ENCODE assay signal across 10 cellular contexts in the genomic region with DNA sequence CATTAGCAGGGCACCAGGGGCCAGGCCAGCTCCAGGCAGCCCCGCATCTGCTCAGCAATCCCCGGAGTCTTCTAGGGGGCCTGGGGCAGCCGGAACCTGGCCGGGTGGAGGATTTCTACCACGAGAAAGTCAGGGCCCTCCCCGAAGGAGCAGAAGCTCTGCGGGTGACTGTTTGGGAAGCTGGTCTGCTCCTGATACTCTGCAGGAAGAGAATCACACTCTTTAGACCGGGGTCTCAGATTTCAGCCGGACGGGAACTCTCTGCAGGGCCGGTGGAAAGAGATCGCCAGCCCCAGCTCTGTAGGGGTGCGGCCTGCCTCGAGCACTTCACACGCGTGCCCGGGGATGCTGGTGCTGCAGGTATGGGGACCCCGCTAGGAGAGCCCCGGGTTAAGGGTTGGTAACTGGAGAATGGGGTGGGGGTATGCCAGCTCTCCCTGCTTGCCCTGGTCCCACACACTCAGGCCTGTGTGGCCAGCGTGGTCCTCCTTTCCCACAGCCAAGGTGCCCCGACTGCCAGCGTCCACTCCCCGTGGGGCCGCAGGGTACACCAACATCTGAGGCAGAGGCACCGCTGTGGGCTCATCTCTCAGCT. TPM values are rescaled to one million over a fixed set of nuclear protein-coding genes. Genes with fewer than 3 reads are reported as not detected.
A peak's percentile ranks its signal among the peaks of the same experiment; 100 is the strongest.
DNase-seq lines count a peak whose midpoint lies in the region; ATAC-seq and TF ChIP-seq lines count a peak whose summit lies in the region.
"Had no signal": no experiment of that assay in that cellular context is flagged by ENCODE, and none has a peak within 500 bp of the region (broad histone marks: within the 10 kb centered on the region; RNA-seq: fewer than 3 reads in every experiment).

No MANE protein-coding gene starts in this region.

- intact Hi-C loops in transverse colon (cut with DNase I; ENCODE audit: low total_unique reads) = no loop called here

- no peak for ATAC-seq in GM21576 (IDR thresholded peaks at IDR 0.05; ENCODE audit: unreplicated experiment)
- ATAC-seq: gastroesophageal sphincter had no signal

- DNase-seq in activated effector memory CD4-positive, alpha-beta T cell treated with anti-CD3 and anti-CD28 coated beads, Interleukin-2, amount 50 U/mL, for 16 hours = peak; percentile 54
- DNase-seq in activated effector memory CD4-positive, alpha-beta T cell treated with Interleukin-2 at 50 U/mL for 16 hours = no peak
- no peak for DNase-seq in mesenchymal stem cell
- peak; percentile 6 for DNase-seq in transverse colon
- no peak for DNase-seq in cerebellar nuclear complex (lab: John Stamatoyannopoulos, UW)
- DNase-seq in SW480 (ENCODE audit: low spot score) = no peak

- 44% methylated on average over 25 of the region's 25 CpGs for WGBS in mesenchymal stem cell
- WGBS in transverse colon (ENCODE audit: low coverage in 1 of 2), 2 donors = 90% methylated on average over 23 of the region's 25 CpGs; no CpG with 5 or more reads in 1 of the 2 donors

- peaks cover 81% of the 10 kb centered on the region for H3K4me1 ChIP-seq in mesenchymal stem cell (ENCODE audit: control insufficient read depth, insufficient read depth, low read depth, low read length)
- peaks cover 24 to 48% (median 37%) of the 10 kb centered on the region in 4 donors for H3K4me1 ChIP-seq in transverse colon
- H3K4me1 ChIP-seq: ascending aorta had no signal

- no peaks in the 10 kb centered on the region for H3K79me1 ChIP-seq in mesenchymal stem cell (replicated peaks; ENCODE audit: low read length, poor library complexity, severe bottlenecking)

- peak overlapping the region; percentile 94 to 97 for H2BK12ac ChIP-seq in mesenchymal stem cell (ENCODE audit: low read length in 2 of 2)

- H4K91ac ChIP-seq in mesenchymal stem cell (ENCODE audit: low read length) = peak overlapping the region; percentile 99

- H3K14ac ChIP-seq in mesenchymal stem cell (ENCODE audit: low read length in 2 of 2) = peak overlapping the region; percentile 67 to 96

- peak overlapping the region; percentile 67 for H2BK5ac ChIP-seq in mesenchymal stem cell (ENCODE audit: low read depth, low read length, poor library complexity, severe bottlenecking)

- TF ChIP-seq EP300 in transverse colon (IDR thresholded peaks at IDR 0.05; ENCODE audit: low read depth) = no peak

- H3K27me3 Mint-ChIP-seq in activated naive CD8-positive, alpha-beta T cell = no peaks in the 10 kb centered on the region

- H3K36me3 Mint-ChIP-seq in activated naive CD8-positive, alpha-beta T cell = peaks cover 4% of the 10 kb centered on the region

- peak overlapping the region; percentile 82 for H2BK15ac ChIP-seq in mesenchymal stem cell (ENCODE audit: low read depth, poor library complexity, severe bottlenecking)

- peaks cover 27 to 41% of the 10 kb centered on the region in 2 experiments for H3K36me3 ChIP-seq in mesenchymal stem cell (ENCODE audit: control insufficient read depth in 1 of 2, insufficient read depth in 2 of 2, low read depth in 1 of 2, low read length in 2 of 2)
- H3K36me3 ChIP-seq in transverse colon = no peaks in the 10 kb centered on the region
- H3K36me3 ChIP-seq: ascending aorta had no signal

- TF ChIP-seq POLR2A in transverse colon (IDR thresholded peaks at IDR 0.05) = no peak

- H3K18ac ChIP-seq in mesenchymal stem cell (ENCODE audit: low read depth in 1 of 2, low read length in 2 of 2) = peak overlapping the region; percentile 98

- peak overlapping the region; percentile 63 for H3K9ac ChIP-seq in mesenchymal stem cell (ENCODE audit: low read length)

- H3K4me3 ChIP-seq in mesenchymal stem cell (ENCODE audit: insufficient read depth in 1 of 2, low read depth in 1 of 2, low read length in 2 of 2) (no peak overlapping the region), transverse colon (no peak overlapping the region)
- H3K4me3 ChIP-seq: ascending aorta, gastroesophageal sphincter had no signal

- H3K4ac ChIP-seq in mesenchymal stem cell (ENCODE audit: low read depth in 1 of 2, low read length in 2 of 2) = peak overlapping the region; percentile 97 to 98

- peak overlapping the region; percentile 23 for H3K4me2 ChIP-seq in mesenchymal stem cell (ENCODE audit: low read length, poor library complexity, severe bottlenecking)

- peak overlapping the region; percentile 80 for H3K27ac Mint-ChIP-seq in activated naive CD8-positive, alpha-beta T cell

- no peaks in the 10 kb centered on the region for H3K9me3 ChIP-seq in mesenchymal stem cell (ENCODE audit: control insufficient read depth, low read length)
- H3K9me3 ChIP-seq in transverse colon = no peaks in the 10 kb centered on the region
- H3K9me3 ChIP-seq: ascending aorta, gastroesophageal sphincter had no signal

- H3K27me3 ChIP-seq in mesenchymal stem cell (ENCODE audit: control insufficient read depth in 1 of 2, insufficient read depth in 1 of 2, low read length in 2 of 2) (no peaks in the 10 kb centered on the region), transverse colon (no peaks in the 10 kb centered on the region)
- H3K27me3 ChIP-seq: ascending aorta, gastroesophageal sphincter had no signal

- H2BK120ac ChIP-seq in mesenchymal stem cell (ENCODE audit: low read depth, low read length) = peak overlapping the region; percentile 95

- H3K9me3 Mint-ChIP-seq in activated naive CD8-positive, alpha-beta T cell (ENCODE audit: low read depth) = no peaks in the 10 kb centered on the region

- peak overlapping the region; percentile 98 for H4K8ac ChIP-seq in mesenchymal stem cell (ENCODE audit: low read length)

- no peak overlapping the region for H3K4me3 Mint-ChIP-seq in activated naive CD8-positive, alpha-beta T cell

- H3K27ac ChIP-seq in mesenchymal stem cell (ENCODE audit: low read length, poor library complexity, severe bottlenecking) (peak overlapping the region; percentile 84), transverse colon (peak overlapping the region; percentile 30 to 65 (median 50))
- H3K27ac ChIP-seq: ascending aorta had no signal

- in situ Hi-C loops in transverse colon (cut with MboI; ENCODE audit: low pct_ligation_motif_present in 1 of 4, low pct_unique_long_range_greater_than_20kb in 1 of 4, low sequenced_read_pairs in 3 of 4) = no loop called here

- peak overlapping the region in 1 of 2 experiments; percentile 46 for H3K23ac ChIP-seq in mesenchymal stem cell (ENCODE audit: low read length in 2 of 2)

- H2AK5ac ChIP-seq in mesenchymal stem cell (ENCODE audit: low read length, severe bottlenecking) = peak overlapping the region; percentile 98

- peaks cover 74% of the 10 kb centered on the region for H3K4me1 Mint-ChIP-seq in activated naive CD8-positive, alpha-beta T cell (ENCODE audit: low read depth)

- TF ChIP-seq CTCF in transverse colon (IDR thresholded peaks at IDR 0.05) = no peak

- H2AFZ ChIP-seq in mesenchymal stem cell (ENCODE audit: low read depth, low read length) = no peak overlapping the region

RNA-seq across cellular contexts. Expression of gene RASA3, which starts 20.1 kb away (rescaled TPM):
- polyA plus RNA-seq in mesenchymal stem cell (2013, experiment 1 of 2) = 44.2 TPM
- 43.9 TPM for polyA plus RNA-seq in mesenchymal stem cell (2013, experiment 2 of 2)
- 10 to 100 TPM in 1 of 4 donors, 1 to 10 TPM in 3; 4.4 to 15.6 (median 8.5) TPM for total RNA-seq in transverse colon

Comparison
In these comparisons a context has a peak if more than half of its experiments do, and no peak if none do; other contexts are left out.
1. DNase-seq: peak in activated effector memory CD4-positive, alpha-beta T cell treated with anti-CD3 and anti-CD28 coated beads, Interleukin-2, amount 50 U/mL, for 16 hours (single experiment) and transverse colon (single experiment); none in activated effector memory CD4-positive, alpha-beta T cell treated with Interleukin-2 at 50 U/mL for 16 hours (single experiment), mesenchymal stem cell (single experiment), cerebellar nuclear complex (0 of 2) and SW480 (single experiment).